Comparison of ENCODE assay signal across 1 cellular context in genomic region chr16:1492082-1492922, GRCh38.
TF ChIP-seq lines count a peak whose summit lies in the region.

No MANE protein-coding gene starts in this region.

TF ChIP-seq in HepG2, 621 proteins besides CTCF, POLR2A, EP300 and RAD21 (continued from another document):
- TF ChIP-seq, protein P1, sequence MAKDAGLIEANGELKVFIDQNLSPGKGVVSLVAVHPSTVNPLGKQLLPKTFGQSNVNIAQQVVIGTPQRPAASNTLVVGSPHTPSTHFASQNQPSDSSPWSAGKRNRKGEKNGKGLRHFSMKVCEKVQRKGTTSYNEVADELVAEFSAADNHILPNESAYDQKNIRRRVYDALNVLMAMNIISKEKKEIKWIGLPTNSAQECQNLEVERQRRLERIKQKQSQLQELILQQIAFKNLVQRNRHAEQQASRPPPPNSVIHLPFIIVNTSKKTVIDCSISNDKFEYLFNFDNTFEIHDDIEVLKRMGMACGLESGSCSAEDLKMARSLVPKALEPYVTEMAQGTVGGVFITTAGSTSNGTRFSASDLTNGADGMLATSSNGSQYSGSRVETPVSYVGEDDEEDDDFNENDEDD (CRISPR knock-in tag; IDR thresholded peaks at IDR 0.05; ENCODE audit: borderline replicate concordance): 0 out of 2 replicates have a peak, but pooled peaks have one; percentile 2
